In the genomic region with DNA sequence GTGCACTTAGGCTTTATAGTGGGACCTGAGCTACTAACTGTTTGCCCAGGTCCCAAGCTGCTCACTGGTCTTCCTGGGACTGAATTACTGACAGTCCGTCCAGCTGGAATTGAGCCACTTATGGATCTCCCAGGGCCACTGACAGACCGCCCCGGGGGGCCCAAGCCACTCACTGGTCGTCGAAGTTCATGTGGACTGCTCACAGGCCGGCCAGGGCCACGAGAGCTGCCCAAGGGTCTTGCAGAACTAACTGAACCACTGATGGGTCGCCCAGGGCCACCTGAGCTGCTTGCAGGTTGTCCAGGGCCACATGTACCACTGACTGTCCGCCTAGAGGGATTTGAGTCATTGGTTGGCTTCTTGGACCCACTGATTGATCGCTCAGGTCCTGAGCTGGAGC, we compare ENCODE assay signal across 22 cellular contexts. TPM values are rescaled to one million over a fixed set of nuclear protein-coding genes. Genes with fewer than 3 reads are reported as not detected.
"Had no signal": no experiment of that assay in that cellular context is flagged by ENCODE, and none has a peak within 500 bp of the region (broad histone marks: within the 10 kb centered on the region; RNA-seq: fewer than 3 reads in every experiment).

No MANE protein-coding gene starts in this region.

- H3K4me3 ChIP-seq: MG63 had no signal

- ATAC-seq: HepG2, SK-N-SH treated with all-trans-retinoic acid at 6 μM for 48 hours had no signal

- DNase-seq: IMR-90, Karpas-422, KG1, MG63, NCI-H1092, NCI-H1105 treated with DMSO at 0.1 percent for 48 hours, NCI-H1436, NCI-H187, NCI-H2029, NCI-H2081 treated with DMSO at 0.1 percent for 48 hours, NCI-H2171, NCI-H226, NCI-H446, NCI-H510A, NCI-H524 treated with DMSO at 0.1 percent for 48 hours, NCI-H69, NCI-H774, RPMI8226, SHP77 had no signal

- H3K9me3 ChIP-seq: MG63 had no signal

- H3K27me3 ChIP-seq: MG63 had no signal

RNA-seq across cellular contexts. Expression of a gene that starts 15.1 kb away (rescaled TPM):
- total RNA-seq: HT1080, IMR-90 had no signal
